In the genomic region with DNA sequence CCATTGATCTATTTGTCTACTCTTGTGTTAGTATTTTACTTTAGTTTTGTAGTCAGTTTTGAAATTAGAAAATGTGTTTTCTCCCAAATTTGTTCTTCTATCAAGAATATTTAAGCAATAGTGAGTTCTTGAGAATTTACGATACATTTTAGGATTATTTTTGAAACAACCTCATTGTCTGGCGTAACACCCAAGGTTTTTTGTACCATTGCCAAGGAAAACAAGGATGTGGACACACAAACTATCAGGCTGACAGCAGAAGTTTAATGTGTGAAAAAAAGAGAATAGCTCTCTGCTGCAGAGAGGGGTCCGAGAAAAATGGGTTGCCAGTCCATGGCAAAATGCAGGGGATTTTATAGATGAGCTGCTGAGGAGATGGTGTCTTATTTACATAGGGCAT, we compare ENCODE assay signal across 19 cellular contexts.
"Had no signal": no experiment of that assay in that cellular context is flagged by ENCODE, and none has a peak within 500 bp of the region (broad histone marks: within the 10 kb centered on the region; RNA-seq: fewer than 3 reads in every experiment).

No MANE protein-coding gene starts in this region.

- H3K36me3 ChIP-seq: cardiac muscle cell, heart right ventricle, right lobe of liver, thyroid gland, upper lobe of right lung had no signal

- H3K9me3 ChIP-seq: right lobe of liver, thyroid gland, upper lobe of right lung had no signal

- H3K27me3 ChIP-seq: cardiac muscle cell, heart right ventricle, right lobe of liver, thyroid gland, upper lobe of right lung had no signal

- H3K4me1 ChIP-seq: heart right ventricle, right lobe of liver, thyroid gland, upper lobe of right lung had no signal

- H3K27ac ChIP-seq: cardiac muscle cell, epithelial cell of prostate, heart right ventricle, right lobe of liver, skin epidermis, thyroid gland, upper lobe of right lung had no signal

- DNase-seq: activated CD8-positive, alpha-beta memory T cell treated with anti-CD3 and anti-CD28 coated beads for 24 hours; activated CD8-positive, alpha-beta memory T cell treated with anti-CD3 and anti-CD28 coated beads, Interleukin-2, amount 50 U/mL, for 4 hours; activated naive CD4-positive, alpha-beta T cell; activated naive CD8-positive, alpha-beta T cell treated with anti-CD3 and anti-CD28 coated beads for 36 hours; activated T-cell treated with anti-CD3 and anti-CD28 coated beads, Interleukin-2, amount 50 U/mL, for 24 hours; foreskin fibroblast; heart right ventricle; islet precursor cell; left cardiac atrium; occipital lobe; right lobe of liver; stimulated activated CD4-positive, alpha-beta T cell treated with anti-CD3 and anti-CD28 coated beads, Interleukin-1b, Interleukin-23, amount 100 ng/mL, for 48 hours; substantia nigra; T-helper 9 cell; thyroid gland; upper lobe of right lung had no signal

- H3K4me3 ChIP-seq: cardiac muscle cell, heart right ventricle, right lobe of liver, skin epidermis, thyroid gland, upper lobe of right lung had no signal
